1 cellular context compared by ENCODE assay signal in the genomic region with DNA sequence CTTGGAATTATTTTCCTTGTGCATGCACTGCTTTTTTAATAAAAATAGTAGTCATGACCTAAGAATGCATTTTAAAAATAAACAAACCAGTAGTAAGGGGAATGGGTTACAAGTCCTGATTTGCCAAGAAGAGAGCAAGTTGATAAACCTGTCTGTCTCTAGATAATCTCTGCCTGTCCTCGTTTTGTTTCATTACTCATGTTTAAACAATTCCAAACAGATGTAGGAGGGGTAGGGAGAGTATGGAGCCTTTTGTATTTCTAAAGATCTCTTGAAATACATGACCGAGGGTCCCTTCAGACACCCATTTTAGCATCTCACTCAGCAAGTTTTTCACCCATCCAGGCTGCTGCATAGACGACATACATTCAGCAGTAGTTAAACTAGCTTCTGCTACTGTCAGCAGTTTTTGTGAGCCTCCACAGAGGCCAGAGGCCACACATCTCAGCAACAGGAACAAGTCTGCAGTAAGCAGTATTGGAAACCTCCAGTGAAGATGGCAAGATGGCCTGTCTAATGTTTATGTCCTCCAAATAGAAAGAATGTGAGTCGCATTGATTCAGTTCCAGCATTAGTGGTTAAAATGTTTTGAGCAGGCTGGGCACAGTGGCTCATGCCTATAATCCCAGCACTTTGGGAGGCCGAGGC.
TF ChIP-seq lines count a peak whose summit lies in the region.

No MANE protein-coding gene starts in this region.

TF ChIP-seq in K562, 482 proteins besides CTCF, POLR2A, EP300 and RAD21 (continued from another document):
- TF ChIP-seq, protein P1, sequence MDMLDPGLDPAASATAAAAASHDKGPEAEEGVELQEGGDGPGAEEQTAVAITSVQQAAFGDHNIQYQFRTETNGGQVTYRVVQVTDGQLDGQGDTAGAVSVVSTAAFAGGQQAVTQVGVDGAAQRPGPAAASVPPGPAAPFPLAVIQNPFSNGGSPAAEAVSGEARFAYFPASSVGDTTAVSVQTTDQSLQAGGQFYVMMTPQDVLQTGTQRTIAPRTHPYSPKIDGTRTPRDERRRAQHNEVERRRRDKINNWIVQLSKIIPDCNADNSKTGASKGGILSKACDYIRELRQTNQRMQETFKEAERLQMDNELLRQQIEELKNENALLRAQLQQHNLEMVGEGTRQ (CRISPR knock-in tag; IDR thresholded peaks at IDR 0.05): no peak
- no peak for TF ChIP-seq KLF1 (tag; IDR thresholded peaks at IDR 0.05)
- no peak for TF ChIP-seq CREB1 (IDR thresholded peaks at IDR 0.05)
- TF ChIP-seq CREB1 (CRISPR knock-in tag; IDR thresholded peaks at IDR 0.05): no peak
- TF ChIP-seq ELF2 (CRISPR knock-in tag; IDR thresholded peaks at IDR 0.05): no peak
- TF ChIP-seq MED1 (CRISPR knock-in tag; IDR thresholded peaks at IDR 0.05; ENCODE audit: borderline replicate concordance): no peak
- no peak for TF ChIP-seq BHLHE40 (IDR thresholded peaks at IDR 0.05; ENCODE audit: low read length)
- no peak for TF ChIP-seq SP1 (CRISPR knock-in tag; IDR thresholded peaks at IDR 0.05)
- peak; percentile 41; the same call in 1 of the 2 replicates for TF ChIP-seq C11orf30 (IDR thresholded peaks at IDR 0.05; ENCODE audit: low read depth)
- peak; percentile 56; the same call in 1 of the 2 replicates for TF ChIP-seq MAFK (IDR thresholded peaks at IDR 0.05; ENCODE audit: low read length)
- TF ChIP-seq ZNF316 (IDR thresholded peaks at IDR 0.05): peak; percentile 58
- no peak for TF ChIP-seq NR2F6 (CRISPR knock-in tag; IDR thresholded peaks at IDR 0.05)
- TF ChIP-seq MAFF (IDR thresholded peaks at IDR 0.05; ENCODE audit: low read length): 0 out of 2 replicates have a peak, but pooled peaks have one; percentile 33
- peak; percentile 26; the same call in 1 of the 2 replicates for TF ChIP-seq MAFG (tag; conservative IDR thresholded peaks at IDR 0.05)
- TF ChIP-seq NFATC3 (IDR thresholded peaks at IDR 0.05): no peak
- TF ChIP-seq, protein P2, sequence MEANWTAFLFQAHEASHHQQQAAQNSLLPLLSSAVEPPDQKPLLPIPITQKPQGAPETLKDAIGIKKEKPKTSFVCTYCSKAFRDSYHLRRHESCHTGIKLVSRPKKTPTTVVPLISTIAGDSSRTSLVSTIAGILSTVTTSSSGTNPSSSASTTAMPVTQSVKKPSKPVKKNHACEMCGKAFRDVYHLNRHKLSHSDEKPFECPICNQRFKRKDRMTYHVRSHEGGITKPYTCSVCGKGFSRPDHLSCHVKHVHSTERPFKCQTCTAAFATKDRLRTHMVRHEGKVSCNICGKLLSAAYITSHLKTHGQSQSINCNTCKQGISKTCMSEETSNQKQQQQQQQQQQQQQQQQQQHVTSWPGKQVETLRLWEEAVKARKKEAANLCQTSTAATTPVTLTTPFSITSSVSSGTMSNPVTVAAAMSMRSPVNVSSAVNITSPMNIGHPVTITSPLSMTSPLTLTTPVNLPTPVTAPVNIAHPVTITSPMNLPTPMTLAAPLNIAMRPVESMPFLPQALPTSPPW (CRISPR knock-in tag; IDR thresholded peaks at IDR 0.05): no peak
- TF ChIP-seq, protein P3, sequence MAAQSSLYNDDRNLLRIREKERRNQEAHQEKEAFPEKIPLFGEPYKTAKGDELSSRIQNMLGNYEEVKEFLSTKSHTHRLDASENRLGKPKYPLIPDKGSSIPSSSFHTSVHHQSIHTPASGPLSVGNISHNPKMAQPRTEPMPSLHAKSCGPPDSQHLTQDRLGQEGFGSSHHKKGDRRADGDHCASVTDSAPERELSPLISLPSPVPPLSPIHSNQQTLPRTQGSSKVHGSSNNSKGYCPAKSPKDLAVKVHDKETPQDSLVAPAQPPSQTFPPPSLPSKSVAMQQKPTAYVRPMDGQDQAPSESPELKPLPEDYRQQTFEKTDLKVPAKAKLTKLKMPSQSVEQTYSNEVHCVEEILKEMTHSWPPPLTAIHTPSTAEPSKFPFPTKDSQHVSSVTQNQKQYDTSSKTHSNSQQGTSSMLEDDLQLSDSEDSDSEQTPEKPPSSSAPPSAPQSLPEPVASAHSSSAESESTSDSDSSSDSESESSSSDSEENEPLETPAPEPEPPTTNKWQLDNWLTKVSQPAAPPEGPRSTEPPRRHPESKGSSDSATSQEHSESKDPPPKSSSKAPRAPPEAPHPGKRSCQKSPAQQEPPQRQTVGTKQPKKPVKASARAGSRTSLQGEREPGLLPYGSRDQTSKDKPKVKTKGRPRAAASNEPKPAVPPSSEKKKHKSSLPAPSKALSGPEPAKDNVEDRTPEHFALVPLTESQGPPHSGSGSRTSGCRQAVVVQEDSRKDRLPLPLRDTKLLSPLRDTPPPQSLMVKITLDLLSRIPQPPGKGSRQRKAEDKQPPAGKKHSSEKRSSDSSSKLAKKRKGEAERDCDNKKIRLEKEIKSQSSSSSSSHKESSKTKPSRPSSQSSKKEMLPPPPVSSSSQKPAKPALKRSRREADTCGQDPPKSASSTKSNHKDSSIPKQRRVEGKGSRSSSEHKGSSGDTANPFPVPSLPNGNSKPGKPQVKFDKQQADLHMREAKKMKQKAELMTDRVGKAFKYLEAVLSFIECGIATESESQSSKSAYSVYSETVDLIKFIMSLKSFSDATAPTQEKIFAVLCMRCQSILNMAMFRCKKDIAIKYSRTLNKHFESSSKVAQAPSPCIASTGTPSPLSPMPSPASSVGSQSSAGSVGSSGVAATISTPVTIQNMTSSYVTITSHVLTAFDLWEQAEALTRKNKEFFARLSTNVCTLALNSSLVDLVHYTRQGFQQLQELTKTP (IDR thresholded peaks at IDR 0.05; ENCODE audit: low read depth in 1 of 2, partially characterized antibody in 2 of 2): no peak
- TF ChIP-seq, protein P4, sequence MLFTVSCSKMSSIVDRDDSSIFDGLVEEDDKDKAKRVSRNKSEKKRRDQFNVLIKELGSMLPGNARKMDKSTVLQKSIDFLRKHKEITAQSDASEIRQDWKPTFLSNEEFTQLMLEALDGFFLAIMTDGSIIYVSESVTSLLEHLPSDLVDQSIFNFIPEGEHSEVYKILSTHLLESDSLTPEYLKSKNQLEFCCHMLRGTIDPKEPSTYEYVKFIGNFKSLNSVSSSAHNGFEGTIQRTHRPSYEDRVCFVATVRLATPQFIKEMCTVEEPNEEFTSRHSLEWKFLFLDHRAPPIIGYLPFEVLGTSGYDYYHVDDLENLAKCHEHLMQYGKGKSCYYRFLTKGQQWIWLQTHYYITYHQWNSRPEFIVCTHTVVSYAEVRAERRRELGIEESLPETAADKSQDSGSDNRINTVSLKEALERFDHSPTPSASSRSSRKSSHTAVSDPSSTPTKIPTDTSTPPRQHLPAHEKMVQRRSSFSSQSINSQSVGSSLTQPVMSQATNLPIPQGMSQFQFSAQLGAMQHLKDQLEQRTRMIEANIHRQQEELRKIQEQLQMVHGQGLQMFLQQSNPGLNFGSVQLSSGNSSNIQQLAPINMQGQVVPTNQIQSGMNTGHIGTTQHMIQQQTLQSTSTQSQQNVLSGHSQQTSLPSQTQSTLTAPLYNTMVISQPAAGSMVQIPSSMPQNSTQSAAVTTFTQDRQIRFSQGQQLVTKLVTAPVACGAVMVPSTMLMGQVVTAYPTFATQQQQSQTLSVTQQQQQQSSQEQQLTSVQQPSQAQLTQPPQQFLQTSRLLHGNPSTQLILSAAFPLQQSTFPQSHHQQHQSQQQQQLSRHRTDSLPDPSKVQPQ (CRISPR knock-in tag; IDR thresholded peaks at IDR 0.05; ENCODE audit: borderline replicate concordance): no peak
- TF ChIP-seq NR1H2 (CRISPR knock-in tag; IDR thresholded peaks at IDR 0.05): no peak
- TF ChIP-seq NUFIP1 (IDR thresholded peaks at IDR 0.05; ENCODE audit: partially characterized antibody): no peak
- TF ChIP-seq ZC3H11A (IDR thresholded peaks at IDR 0.05; ENCODE audit: low read depth, low read length): no peak
